11 cellular contexts compared by ENCODE assay signal in the genomic region with DNA sequence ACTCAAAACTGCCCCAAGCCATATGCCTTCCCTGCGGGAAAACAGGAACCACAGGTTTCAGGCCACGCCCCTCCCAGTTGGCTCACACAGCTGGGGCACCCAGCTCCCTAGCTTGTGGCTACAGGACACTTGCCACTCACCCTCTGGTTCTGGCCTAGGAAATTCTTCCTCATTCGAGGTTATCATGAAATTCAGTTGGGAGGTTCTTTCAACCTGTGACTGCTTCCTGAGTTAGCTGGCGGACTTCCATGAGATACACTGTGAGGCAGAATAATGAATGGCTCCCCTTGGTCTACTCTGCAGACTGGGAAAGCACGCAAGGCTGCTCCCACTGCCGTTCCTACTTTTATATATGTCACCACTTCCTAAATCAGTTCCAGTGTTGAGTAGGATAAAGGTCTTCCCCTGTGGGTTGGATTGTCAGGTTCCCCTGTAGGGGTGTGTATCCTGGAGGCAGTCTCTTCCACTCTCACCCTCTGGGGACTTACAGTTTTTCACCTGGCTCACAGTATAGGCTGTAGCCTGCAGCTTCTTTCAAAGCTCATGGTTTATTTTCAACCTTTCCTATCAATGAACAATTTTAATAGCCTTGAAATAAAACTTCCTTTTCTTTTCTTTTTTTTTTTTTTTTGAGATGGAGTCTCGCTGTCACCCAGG. TPM values are rescaled to one million over a fixed set of nuclear protein-coding genes. Genes with fewer than 3 reads are reported as not detected.
DNase-seq lines count a peak whose midpoint lies in the region; ATAC-seq and TF ChIP-seq lines count a peak whose summit lies in the region.
"Had no signal": no experiment of that assay in that cellular context is flagged by ENCODE, and none has a peak within 500 bp of the region (broad histone marks: within the 10 kb centered on the region; RNA-seq: fewer than 3 reads in every experiment).

No MANE protein-coding gene starts in this region.

- TF ChIP-seq POLR2A in erythroblast (IDR thresholded peaks at IDR 0.05; ENCODE audit: low read length): no peak

- in situ Hi-C loops in astrocyte of the spinal cord (cut with HindIII; ENCODE audit: low sequenced_read_pairs): no loop called here

- H3K4me3 Mint-ChIP-seq in glutamatergic neuron (ENCODE audit: unreplicated experiment): no peak overlapping the region
- no peak overlapping the region for H3K4me3 Mint-ChIP-seq in activated naive CD8-positive, alpha-beta T cell treated with anti-CD3 and anti-CD28 coated beads, Interleukin-2, amount 50 U/mL, for 24 hours

- intact Hi-C loops in lower lobe of right lung (cut with DNase I): no loop called here

- no peaks in the 10 kb centered on the region for H3K27me3 ChIP-seq in lower lobe of right lung (ENCODE audit: low read depth)

- no peak overlapping the region for H3K27ac Mint-ChIP-seq in glutamatergic neuron (ENCODE audit: unreplicated experiment)
- no peak overlapping the region for H3K27ac Mint-ChIP-seq in activated naive CD8-positive, alpha-beta T cell treated with anti-CD3 and anti-CD28 coated beads, Interleukin-2, amount 50 U/mL, for 24 hours

- H3K4me1 ChIP-seq in lower lobe of right lung: peaks cover 11% of the 10 kb centered on the region

- DNase-seq in DMS153 (lab: John Stamatoyannopoulos, UW): peak; percentile 81
- peak; percentile 81 for DNase-seq in MV-4-11 (lab: John Stamatoyannopoulos, UW)
- DNase-seq in astrocyte of the spinal cord (ENCODE audit: low read depth, low spot score): peak; percentile 5
- peak; percentile 83 for DNase-seq in lower lobe of right lung
- DNase-seq in globus pallidus (ENCODE audit: low spot score): no peak
- DNase-seq in erythroblast (lab: John Stamatoyannopoulos, UW): no peak
- no peak for DNase-seq in glutamatergic neuron
- DNase-seq in activated naive CD8-positive, alpha-beta T cell treated with anti-CD3 and anti-CD28 coated beads, Interleukin-2, amount 50 U/mL, for 24 hours: no peak
- DNase-seq: KG1; stimulated activated CD4-positive, alpha-beta T cell treated with anti-CD3 and anti-CD28 coated beads, Interleukin-4, amount 100 ng/mL, for 24 hours had no signal

- peak; percentile 93 for ATAC-seq in lower lobe of right lung
- no peak for ATAC-seq in activated naive CD8-positive, alpha-beta T cell treated with anti-CD3 and anti-CD28 coated beads, Interleukin-2, amount 50 U/mL, for 24 hours

- no peaks in the 10 kb centered on the region for H3K4me1 Mint-ChIP-seq in glutamatergic neuron (ENCODE audit: low read depth, unreplicated experiment)
- H3K4me1 Mint-ChIP-seq in activated naive CD8-positive, alpha-beta T cell treated with anti-CD3 and anti-CD28 coated beads, Interleukin-2, amount 50 U/mL, for 24 hours: peaks cover 14% of the 10 kb centered on the region

- no peak overlapping the region for H3K27ac ChIP-seq in lower lobe of right lung

- TF ChIP-seq CTCF in astrocyte of the spinal cord (IDR thresholded peaks at IDR 0.05; ENCODE audit: low read depth, low read length) (no peak), lower lobe of right lung (IDR thresholded peaks at IDR 0.05) (no peak), glutamatergic neuron (IDR thresholded peaks at IDR 0.05; ENCODE audit: partially characterized antibody, unreplicated experiment) (no peak)

- H3K9me3 ChIP-seq in lower lobe of right lung: no peaks in the 10 kb centered on the region

- peaks cover 17% of the 10 kb centered on the region for H3K36me3 Mint-ChIP-seq in glutamatergic neuron (ENCODE audit: unreplicated experiment)
- H3K36me3 Mint-ChIP-seq in activated naive CD8-positive, alpha-beta T cell treated with anti-CD3 and anti-CD28 coated beads, Interleukin-2, amount 50 U/mL, for 24 hours (ENCODE audit: low read depth): peaks cover 13% of the 10 kb centered on the region

- H3K4me3 ChIP-seq in astrocyte of the spinal cord (ENCODE audit: low read depth, low read length) (no peak overlapping the region), lower lobe of right lung (peak overlapping the region; percentile 0)

- no peaks in the 10 kb centered on the region for H3K27me3 Mint-ChIP-seq in glutamatergic neuron (ENCODE audit: unreplicated experiment)
- H3K27me3 Mint-ChIP-seq in activated naive CD8-positive, alpha-beta T cell treated with anti-CD3 and anti-CD28 coated beads, Interleukin-2, amount 50 U/mL, for 24 hours: no peaks in the 10 kb centered on the region

- H3K9me3 Mint-ChIP-seq in glutamatergic neuron (ENCODE audit: unreplicated experiment): peaks cover 14% of the 10 kb centered on the region
- H3K9me3 Mint-ChIP-seq in activated naive CD8-positive, alpha-beta T cell treated with anti-CD3 and anti-CD28 coated beads, Interleukin-2, amount 50 U/mL, for 24 hours: peaks cover 5% of the 10 kb centered on the region

- H3K36me3 ChIP-seq in lower lobe of right lung: peaks cover 7% of the 10 kb centered on the region

RNA-seq across cellular contexts. Expression of a gene that starts 37.0 kb away (rescaled TPM):
- total RNA-seq in lower lobe of right lung (not detected), glutamatergic neuron (ENCODE audit: unreplicated experiment) (not detected)
- total RNA-seq: liver had no signal

RNA-seq across cellular contexts. Expression of a gene that starts 56.9 kb away (rescaled TPM):
- total RNA-seq in lower lobe of right lung (49.1 TPM), glutamatergic neuron (ENCODE audit: unreplicated experiment) (29.5 TPM)

RNA-seq across cellular contexts. Expression of a gene that starts 57.0 kb away (rescaled TPM):
- total RNA-seq in lower lobe of right lung (5.3 TPM), glutamatergic neuron (ENCODE audit: unreplicated experiment) (11.5 TPM)

Comparison
In these comparisons a context has a peak if more than half of its experiments do, and no peak if none do; other contexts are left out.
1. DNase-seq: peak in DMS153 (single experiment), MV-4-11 (single experiment), astrocyte of the spinal cord (single experiment) and lower lobe of right lung (single experiment); none in globus pallidus (single experiment), erythroblast (0 of 2), glutamatergic neuron (single experiment) and activated naive CD8-positive, alpha-beta T cell treated with anti-CD3 and anti-CD28 coated beads, Interleukin-2, amount 50 U/mL, for 24 hours (single experiment).